In genomic region chr2:101149241-101150192, GRCh38 we compare ENCODE assay signal across 8 cellular contexts. TPM values are rescaled to one million over a fixed set of nuclear protein-coding genes. Genes with fewer than 3 reads are reported as not detected.
DNase-seq lines count a peak whose midpoint lies in the region; ATAC-seq, FAIRE-seq and TF ChIP-seq lines count a peak whose summit lies in the region.

No MANE protein-coding gene starts in this region.

- DNase-seq in DND-41 (no peak), NCI-H69 (lab: John Stamatoyannopoulos, UW) (peak; percentile 33), nephron progenitor cell (no peak), frontal cortex (ENCODE audit: low spot score in 2 of 2) (no peak), NCI-H2227 (lab: John Stamatoyannopoulos, UW; ENCODE audit: unreplicated experiment) (no peak), epidermal melanocyte (ENCODE audit: insufficient read length, low spot score) (no peak), NCI-H1930 (lab: John Stamatoyannopoulos, UW) (no peak)
- DNase-seq in effector memory CD4-positive, alpha-beta T cell: no peak

- peak overlapping the region; percentile 4 to 68; a peak in 3 of 4 replicates for H3K4me3 ChIP-seq in DND-41 (ENCODE audit: low read depth in 1 of 2, low read length in 2 of 2)
- H3K4me3 ChIP-seq in effector memory CD4-positive, alpha-beta T cell (ENCODE audit: insufficient read depth, low read depth, low read length, poor library complexity, severe bottlenecking): peak overlapping the region; percentile 67

- H3K4me2 ChIP-seq in DND-41 (ENCODE audit: insufficient read depth, low read length): peak overlapping the region; percentile 95

- no peak for ATAC-seq in DND-41 (ENCODE audit: insufficient read depth, low read depth)

- H3K36me3 Mint-ChIP-seq in nephron progenitor cell (ENCODE audit: low read depth): peaks cover 12% of the 10 kb centered on the region

- TF ChIP-seq CTCF in DND-41 (IDR thresholded peaks at IDR 0.05; ENCODE audit: borderline replicate concordance, extremely low read depth, low read length, poor library complexity, severe bottlenecking) (no peak), nephron progenitor cell (IDR thresholded peaks at IDR 0.05) (no peak)

- peaks cover 30% of the 10 kb centered on the region for H3K79me2 ChIP-seq in DND-41 (ENCODE audit: insufficient read depth, low read length)

- no peaks in the 10 kb centered on the region for H3K27me3 ChIP-seq in DND-41 (ENCODE audit: insufficient read depth, low read length, poor library complexity)
- H3K27me3 ChIP-seq in effector memory CD4-positive, alpha-beta T cell (replicated peaks; ENCODE audit: control insufficient read depth, insufficient read depth, low read length, poor library complexity, severe bottlenecking): no peaks in the 10 kb centered on the region

- H3K4me1 Mint-ChIP-seq in nephron progenitor cell: peaks cover 71% of the 10 kb centered on the region

- peaks cover 7% of the 10 kb centered on the region; the same call in 1 of the 2 replicates for H4K20me1 ChIP-seq in DND-41 (ENCODE audit: insufficient read depth, low read length)

- H3K4me1 ChIP-seq in DND-41 (ENCODE audit: insufficient read depth, low read length): peaks cover 47% of the 10 kb centered on the region
- H3K4me1 ChIP-seq in effector memory CD4-positive, alpha-beta T cell (ENCODE audit: control insufficient read depth, insufficient read depth, low read length, poor library complexity, severe bottlenecking): peaks cover 14% of the 10 kb centered on the region

- no peak overlapping the region for H3K27ac Mint-ChIP-seq in nephron progenitor cell

- H2AFZ ChIP-seq in DND-41 (ENCODE audit: low read depth, low read length): no peak overlapping the region

- peak overlapping the region; percentile 0; the same call in 1 of the 2 replicates for H3K27ac ChIP-seq in DND-41 (ENCODE audit: low read length)
- H3K27ac ChIP-seq in effector memory CD4-positive, alpha-beta T cell (ENCODE audit: insufficient read depth, low read length, poor library complexity, severe bottlenecking): no peak overlapping the region

- H3K36me3 ChIP-seq in DND-41 (ENCODE audit: insufficient read depth, low read length): no peaks in the 10 kb centered on the region
- no peaks in the 10 kb centered on the region for H3K36me3 ChIP-seq in effector memory CD4-positive, alpha-beta T cell (ENCODE audit: control insufficient read depth, insufficient read depth, low read length)

- H3K9me3 Mint-ChIP-seq in nephron progenitor cell: no peaks in the 10 kb centered on the region

- peaks cover 67% of the 10 kb centered on the region for H3K27me3 Mint-ChIP-seq in nephron progenitor cell (ENCODE audit: low read depth, poor library complexity)

- peak overlapping the region; percentile 63 for H3K9ac ChIP-seq in DND-41 (ENCODE audit: low read depth, low read length)

- FAIRE-seq in frontal cortex (lab: Jason Lieb, UNC): no peak

- no peaks in the 10 kb centered on the region for H3K9me3 ChIP-seq in DND-41 (ENCODE audit: insufficient read depth, low read length, severe bottlenecking)
- H3K9me3 ChIP-seq in effector memory CD4-positive, alpha-beta T cell (ENCODE audit: control insufficient read depth, low read length): no peaks in the 10 kb centered on the region

- peak overlapping the region; percentile 81 for H3K4me3 Mint-ChIP-seq in nephron progenitor cell

RNA-seq across cellular contexts. Expression of gene TBC1D8, which starts 1.7 kb away (rescaled TPM):
- 6.1 TPM for total RNA-seq in frontal cortex
